23 cellular contexts compared by ENCODE assay signal in genomic region chr20:54070187-54070987, GRCh38. TPM values are rescaled to one million over a fixed set of nuclear protein-coding genes. Genes with fewer than 3 reads are reported as not detected.
DNase-seq lines count a peak whose midpoint lies in the region; TF ChIP-seq lines count a peak whose summit lies in the region.
"Had no signal": no experiment of that assay in that cellular context is flagged by ENCODE, and none has a peak within 500 bp of the region (broad histone marks: within the 10 kb centered on the region; RNA-seq: fewer than 3 reads in every experiment).

Gene BCAS1, minus strand, starts transcription at chr20:54070594. Its CDS starts 11,876 bp downstream, at chr20:54058718.

- H3K36me3 Mint-ChIP-seq in MCF 10A (ENCODE audit: insufficient read depth, unreplicated experiment), result no peaks in the 10 kb centered on the region
- no peaks in the 10 kb centered on the region for H3K36me3 Mint-ChIP-seq in brain
- H3K36me3 Mint-ChIP-seq: activated naive CD4-positive, alpha-beta T cell treated with anti-CD3 and anti-CD28 coated beads, Interleukin-2, amount 10 ng/mL, durations not matched to agents 7 days and 5 days; CD4-positive, alpha-beta memory T cell; stimulated activated naive B cell treated with anti-CD40 and anti-IgM and Interleukin-4, amounts not matched to agents 10 μg/mL and 1 μg/mL and 100 μg/mL, for 72 hours had no signal

- peak within 1 kb of the TSS in 1 of 2 donors; percentile 16 for H3K4me3 ChIP-seq in muscle layer of duodenum (ENCODE audit: low read depth in 1 of 2, low read length in 2 of 2)
- H3K4me3 ChIP-seq: heart right ventricle, SJCRH30, uterus had no signal

- H3K27me3 Mint-ChIP-seq in MCF 10A (ENCODE audit: insufficient read depth, unreplicated experiment), result no peaks in the 10 kb centered on the region
- peaks cover 9% of the 10 kb centered on the region for H3K27me3 Mint-ChIP-seq in brain
- H3K27me3 Mint-ChIP-seq: stimulated activated naive B cell treated with anti-CD40 and anti-IgM and Interleukin-4, amounts not matched to agents 10 μg/mL and 1 μg/mL and 100 μg/mL, for 72 hours had no signal

- H3K4me1 Mint-ChIP-seq in MCF 10A (ENCODE audit: insufficient read depth, unreplicated experiment) (peaks cover 7% of the 10 kb centered on the region), brain (peaks cover 5% of the 10 kb centered on the region)
- H3K4me1 Mint-ChIP-seq: CD4-positive, alpha-beta memory T cell had no signal

- no peaks in the 10 kb centered on the region for H3K36me3 ChIP-seq in muscle layer of duodenum (ENCODE audit: control insufficient read depth in 1 of 2, insufficient read depth in 2 of 2, low read length in 2 of 2)
- H3K36me3 ChIP-seq: brain microvascular endothelial cell, heart right ventricle, SJCRH30, uterus had no signal

- no peaks in the 10 kb centered on the region for H3K9me3 Mint-ChIP-seq in MCF 10A (ENCODE audit: unreplicated experiment)
- no peaks in the 10 kb centered on the region for H3K9me3 Mint-ChIP-seq in brain
- H3K9me3 Mint-ChIP-seq: activated naive CD4-positive, alpha-beta T cell treated with anti-CD3 and anti-CD28 coated beads, Interleukin-2, amount 10 ng/mL, durations not matched to agents 7 days and 5 days; stimulated activated naive B cell treated with anti-CD40 and anti-IgM and Interleukin-4, amounts not matched to agents 10 μg/mL and 1 μg/mL and 100 μg/mL, for 72 hours had no signal

- BruUV-seq in MCF 10A (replicated peaks; lab: Mats Ljungman, UMichigan), result no TSS peak

- in situ Hi-C loops in T47D (cut with HindIII; ENCODE audit: low pct_unique_long_range_greater_than_20kb, low sequenced_read_pairs), result no loop called here

- H3K9me3 ChIP-seq in muscle layer of duodenum (ENCODE audit: control insufficient read depth in 1 of 2, low read length in 2 of 2), result no peaks in the 10 kb centered on the region
- H3K9me3 ChIP-seq: heart right ventricle, SJCRH30, uterus had no signal

- peak within 1 kb of the TSS; percentile 51 for H3K27ac ChIP-seq in muscle layer of duodenum (ENCODE audit: low read length)
- H3K27ac ChIP-seq: brain microvascular endothelial cell, heart right ventricle, parathyroid adenoma, SJCRH30, uterus had no signal

- H3K27ac Mint-ChIP-seq in MCF 10A (ENCODE audit: low read depth, unreplicated experiment) (no peak within 1 kb of the TSS), brain (peak within 1 kb of the TSS in 1 of 5 experiments; percentile 22)
- H3K27ac Mint-ChIP-seq: activated naive CD4-positive, alpha-beta T cell treated with anti-CD3 and anti-CD28 coated beads, Interleukin-2, amount 10 ng/mL, durations not matched to agents 7 days and 5 days; CD4-positive, alpha-beta memory T cell; stimulated activated naive B cell treated with anti-CD40 and anti-IgM and Interleukin-4, amounts not matched to agents 10 μg/mL and 1 μg/mL and 100 μg/mL, for 72 hours had no signal

- POLR2A ChIA-PET in MCF 10A (lab: Yijun Ruan, JAX), result no interaction called here

- DNase-seq in T47D (ENCODE audit: low read depth in 1 of 2, low spot score in 1 of 2) (peak; percentile 56 to 86), MCF 10A (ENCODE audit: unreplicated experiment) (no peak), ureter (ENCODE audit: low spot score) (peak; percentile 75), H4 (ENCODE audit: low spot score) (no peak), NCI-H345 treated with DMSO at 0.1 percent for 48 hours (lab: John Stamatoyannopoulos, UW; ENCODE audit: unreplicated experiment) (no peak), SW 1271 (lab: John Stamatoyannopoulos, UW) (no peak)
- DNase-seq: activated CD4-positive, alpha-beta T cell treated with anti-CD3 and anti-CD28 coated beads for 48 hours; activated naive CD4-positive, alpha-beta T cell treated with anti-CD3 and anti-CD28 coated beads, Interleukin-2, amount 10 ng/mL, durations not matched to agents 7 days and 5 days; brain microvascular endothelial cell; CD4-positive, alpha-beta memory T cell; heart right ventricle; Karpas-422; midbrain; NCI-H1417 treated with DMSO at 0.1 percent for 48 hours; NCI-H226; SJCRH30; stimulated activated naive B cell treated with anti-CD40 and anti-IgM and Interleukin-4, amounts not matched to agents 10 μg/mL and 1 μg/mL and 100 μg/mL, for 72 hours; T-helper 9 cell; uterus had no signal

- TF ChIP-seq CTCF in MCF 10A (IDR thresholded peaks at IDR 0.05; ENCODE audit: unreplicated experiment) (no peak), brain (conservative IDR thresholded peaks at IDR 0.05) (no peak)

- no peaks in the 10 kb centered on the region for H3K27me3 ChIP-seq in muscle layer of duodenum (ENCODE audit: low read depth, low read length)
- H3K27me3 ChIP-seq: brain microvascular endothelial cell, uterus had no signal

- H3K4me3 Mint-ChIP-seq in MCF 10A (ENCODE audit: unreplicated experiment), result no peak within 1 kb of the TSS
- no peak within 1 kb of the TSS for H3K4me3 Mint-ChIP-seq in brain
- H3K4me3 Mint-ChIP-seq: activated naive CD4-positive, alpha-beta T cell treated with anti-CD3 and anti-CD28 coated beads, Interleukin-2, amount 10 ng/mL, durations not matched to agents 7 days and 5 days; CD4-positive, alpha-beta memory T cell; stimulated activated naive B cell treated with anti-CD40 and anti-IgM and Interleukin-4, amounts not matched to agents 10 μg/mL and 1 μg/mL and 100 μg/mL, for 72 hours had no signal

- H3K4me1 ChIP-seq in muscle layer of duodenum (ENCODE audit: control insufficient read depth in 1 of 2, insufficient read depth in 2 of 2, low read length in 2 of 2), result no peaks in the 10 kb centered on the region
- H3K4me1 ChIP-seq: heart right ventricle, SJCRH30, uterus had no signal

- CTCF ChIA-PET in MCF 10A (lab: Yijun Ruan, JAX), result interaction anchor here (1.3 to 4.9 kb wide), 5 partner anchors 8 to 130 kb away, joined by 7 to 50 read pairs (median 15); no protein-coding TSS in a partner anchor

- intact Hi-C loops in MCF 10A (cut with micrococcal nuclease), result no loop called here

RNA-seq across cellular contexts. Expression of gene BCAS1, which starts in this region (rescaled TPM):
- total RNA-seq in MCF 10A (2022) (not detected in 2 replicates), ureter (67.2 TPM)
- 102 TPM for polyA plus RNA-seq in brain (ENCODE audit: insufficient read depth, low read depth, low replicate concordance)
- total RNA-seq in H4 (2014; rRNA removed; shearing (Covaris generic)), result 0.12 TPM in 1 of 2 replicates, not detected in the other
- total RNA-seq: heart right ventricle had no signal
- polyA plus RNA-seq: keratinocyte had no signal

Comparison
In these comparisons a context has a peak if more than half of its experiments do, and no peak if none do; other contexts are left out.
1. RNA of gene BCAS1 (total RNA-seq): 67.2 TPM in ureter (single experiment); not detected in MCF 10A and 0.12 TPM in H4; every median in the first group is over 10 times any median in the second.
2. DNase-seq: peak in T47D (2 of 2) and ureter (single experiment); none in MCF 10A (single experiment), H4 (single experiment), NCI-H345 treated with DMSO at 0.1 percent for 48 hours (single experiment) and SW 1271 (0 of 2).